Comparison of ENCODE assay signal across 1 cellular context in the genomic region with DNA sequence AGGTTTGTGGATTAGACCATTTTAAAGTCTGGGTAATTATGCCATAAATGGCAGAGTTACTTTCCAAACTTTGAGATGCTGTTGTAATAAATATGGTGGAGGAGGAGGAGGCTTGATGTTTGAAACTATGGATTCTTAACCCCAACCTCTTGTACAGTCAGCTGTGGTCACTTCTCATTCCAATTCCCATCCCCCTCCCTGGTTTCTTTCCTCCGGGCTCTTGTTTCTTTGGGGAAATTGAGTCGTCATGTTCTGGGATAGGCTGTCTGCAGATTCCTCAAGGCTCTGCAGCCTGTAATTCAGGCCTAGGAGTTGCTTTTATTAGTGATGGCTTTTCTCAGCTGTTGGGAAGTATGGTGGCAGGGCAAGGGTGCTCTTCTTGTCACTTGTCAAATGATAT.
TF ChIP-seq lines count a peak whose summit lies in the region.

No MANE protein-coding gene starts in this region.

TF ChIP-seq in HCT116, 20 proteins besides CTCF, POLR2A, EP300 and RAD21:
- no peak for TF ChIP-seq EGR1 (IDR thresholded peaks at IDR 0.05; ENCODE audit: low read depth)
- no peak for TF ChIP-seq CBX3 (IDR thresholded peaks at IDR 0.05; ENCODE audit: low read depth)
